ENCODE assay signal across 11 cellular contexts in the genomic region with DNA sequence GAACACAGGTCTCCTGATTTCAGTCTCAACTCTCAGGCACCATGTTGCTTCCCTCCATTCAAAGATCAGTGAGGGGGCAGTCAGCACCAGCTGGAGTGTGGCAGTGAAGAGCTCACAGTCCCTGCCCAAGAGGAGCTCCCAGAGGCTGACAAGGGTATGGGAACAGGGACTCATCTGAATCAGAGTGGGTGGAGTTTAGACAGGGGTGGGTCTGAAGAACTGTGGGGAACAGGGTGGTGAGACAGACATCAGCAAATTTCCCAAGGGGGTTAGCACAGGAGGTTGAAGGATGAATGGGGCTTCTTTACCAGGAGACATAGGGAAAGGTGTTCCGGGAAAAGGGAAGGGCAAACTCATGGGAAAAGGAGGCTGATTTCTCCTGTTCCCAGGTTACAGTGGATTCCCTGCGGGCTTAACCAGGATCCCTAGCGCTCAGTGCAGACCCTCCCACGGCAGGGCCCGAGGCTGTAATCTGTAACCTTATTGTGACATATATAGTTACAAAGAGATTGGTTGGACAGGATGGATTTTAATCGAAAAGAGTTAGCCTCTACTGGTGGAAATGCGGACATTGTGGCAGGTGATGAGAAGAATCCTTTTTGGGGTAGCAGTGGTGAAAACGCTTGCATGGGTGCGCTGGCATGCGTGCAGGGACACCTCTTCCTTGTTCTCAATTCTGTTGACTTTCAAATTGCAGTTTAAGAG.
A peak's percentile ranks its signal among the peaks of the same experiment; 100 is the strongest.
DNase-seq lines count a peak whose midpoint lies in the region; ATAC-seq and TF ChIP-seq lines count a peak whose summit lies in the region.
"Had no signal": no experiment of that assay in that cellular context is flagged by ENCODE, and none has a peak within 500 bp of the region (broad histone marks: within the 10 kb centered on the region; RNA-seq: fewer than 3 reads in every experiment).

No MANE protein-coding gene starts in this region.

- H3K4me3 ChIP-seq in A673 (ENCODE audit: low read depth, low read length, poor library complexity, severe bottlenecking) = no peak overlapping the region
- H3K4me3 ChIP-seq: cardiac muscle cell, right lobe of liver, tibial artery had no signal

- CTCF ChIA-PET in A673 (lab: Charles Lee) = interaction anchor here (0.5 to 2.5 kb wide), 2 partner anchors 11 to 75 kb away, joined by 3 to 8 read pairs; no protein-coding TSS in a partner anchor

- DNase-seq in A673 (ENCODE audit: low spot score) = peak; percentile 66
- DNase-seq in HCEC 1CT = peak; percentile 18
- peak; percentile 21 for DNase-seq in SW480 (ENCODE audit: low spot score)
- DNase-seq in left colon = no peak
- no peak for DNase-seq in NCI-H345 treated with DMSO at 0.1 percent for 48 hours (lab: John Stamatoyannopoulos, UW; ENCODE audit: unreplicated experiment)
- DNase-seq in Ammon's horn (ENCODE audit: low spot score) = no peak
- DNase-seq in stimulated activated naive CD4-positive, alpha-beta T cell (lab: John Stamatoyannopoulos, UW) = no peak
- no peak for DNase-seq in activated T-cell treated with anti-CD3 and anti-CD28 coated beads, Interleukin-2, amount 50 U/mL, for 48 hours

- intact Hi-C loops in A673 (cut with micrococcal nuclease; ENCODE audit: unreplicated experiment) (loop anchor here (1.0 kb wide), 1 partner anchor 259 kb away; no protein-coding TSS in a partner anchor), left colon (cut with DNase I, micrococcal nuclease) (no loop called here)

- no peaks in the 10 kb centered on the region for H3K27me3 ChIP-seq in A673 (replicated peaks; ENCODE audit: insufficient read depth, low read depth, low read length, poor library complexity)
- H3K27me3 ChIP-seq: cardiac muscle cell, right lobe of liver, tibial artery had no signal

- no peak overlapping the region for H3K27ac ChIP-seq in A673 (ENCODE audit: low read depth, low read length, poor library complexity, severe bottlenecking)
- H3K27ac ChIP-seq: cardiac muscle cell, right lobe of liver, tibial artery had no signal

- H3K36me3 ChIP-seq in A673 (ENCODE audit: insufficient read depth, low read length, poor library complexity, severe bottlenecking) = no peaks in the 10 kb centered on the region
- H3K36me3 ChIP-seq: cardiac muscle cell, right lobe of liver had no signal

- H3K4me1 ChIP-seq in A673 (ENCODE audit: insufficient read depth, low read length, poor library complexity, severe bottlenecking) = no peaks in the 10 kb centered on the region
- H3K4me1 ChIP-seq: right lobe of liver had no signal

- peak; percentile 10 for ATAC-seq in left colon

- no peak for TF ChIP-seq CTCF in A673 (conservative IDR thresholded peaks at IDR 0.05; ENCODE audit: low read depth, low read length)

- POLR2A ChIA-PET in A673 (lab: Charles Lee; ENCODE audit: low non-redundant PET) = interaction anchor here (0.7 kb wide), 1 partner anchor 59 kb away, joined by 4 read pairs; no protein-coding TSS in a partner anchor

- BruUV-seq in A673 (replicated peaks; lab: Mats Ljungman, UMichigan) = no TSS peak

- H3K9me3 ChIP-seq in A673 (ENCODE audit: low read depth, low read length, poor library complexity, severe bottlenecking) = no peaks in the 10 kb centered on the region
- H3K9me3 ChIP-seq: right lobe of liver, tibial artery had no signal

Comparison
In these comparisons a context has a peak if more than half of its experiments do, and no peak if none do; other contexts are left out.
1. DNase-seq: peak in A673 (single experiment), HCEC 1CT (single experiment) and SW480 (single experiment); none in left colon (0 of 2), NCI-H345 treated with DMSO at 0.1 percent for 48 hours (single experiment), Ammon's horn (single experiment), stimulated activated naive CD4-positive, alpha-beta T cell (0 of 6) and activated T-cell treated with anti-CD3 and anti-CD28 coated beads, Interleukin-2, amount 50 U/mL, for 48 hours (0 of 2).